Comparison of ENCODE assay signal across 13 cellular contexts in genomic region chr12:124387510-124387855, GRCh38.
DNase-seq lines count a peak whose midpoint lies in the region; ATAC-seq and TF ChIP-seq lines count a peak whose summit lies in the region.
"Had no signal": no experiment of that assay in that cellular context is flagged by ENCODE, and none has a peak within 500 bp of the region (broad histone marks: within the 10 kb centered on the region; RNA-seq: fewer than 3 reads in every experiment).

No MANE protein-coding gene starts in this region.

- ATAC-seq in RWPE2 (ENCODE audit: low read depth) (no peak), Right ventricle myocardium superior (ENCODE audit: poor library complexity) (peak; percentile 44)
- ATAC-seq: esophagus mucosa had no signal

- H3K27me3 ChIP-seq in RWPE2 (ENCODE audit: insufficient read depth, poor library complexity, severe bottlenecking) (no peaks in the 10 kb centered on the region), prostate gland (replicated peaks; ENCODE audit: insufficient read depth) (no peaks in the 10 kb centered on the region)

- no peak overlapping the region for H3K27ac Mint-ChIP-seq in glutamatergic neuron (ENCODE audit: unreplicated experiment)

- H3K4me1 ChIP-seq in RWPE2 (ENCODE audit: insufficient read depth, poor library complexity, severe bottlenecking) (peaks cover 51% of the 10 kb centered on the region), prostate gland (replicated peaks) (peaks cover 12% of the 10 kb centered on the region)

- H3K9me3 ChIP-seq in RWPE2 (ENCODE audit: severe bottlenecking) (no peaks in the 10 kb centered on the region), prostate gland (no peaks in the 10 kb centered on the region)

- TF ChIP-seq POLR2A in prostate gland (IDR thresholded peaks at IDR 0.05): no peak

- TF ChIP-seq CTCF in AG10803 (conservative IDR thresholded peaks at IDR 0.05; ENCODE audit: low read length) (no peak), RWPE2 (IDR thresholded peaks at IDR 0.05; ENCODE audit: poor library complexity, severe bottlenecking) (no peak), prostate gland (IDR thresholded peaks at IDR 0.05) (no peak), glutamatergic neuron (IDR thresholded peaks at IDR 0.05; ENCODE audit: partially characterized antibody, unreplicated experiment) (no peak)

- WGBS in prostate gland: 42% methylated on average over 22 of the region's 22 CpGs

- H3K4me3 Mint-ChIP-seq in glutamatergic neuron (ENCODE audit: unreplicated experiment): no peak overlapping the region
- H3K4me3 Mint-ChIP-seq: neural crest cell had no signal

- H3K4me1 Mint-ChIP-seq in glutamatergic neuron (ENCODE audit: low read depth, unreplicated experiment): peaks cover 24% of the 10 kb centered on the region

- in situ Hi-C loops in G401 (cut with HindIII; ENCODE audit: low sequenced_read_pairs): no loop called here

- H3K4me3 ChIP-seq in AG10803 (ENCODE audit: low read length): peak overlapping the region; percentile 87
- H3K4me3 ChIP-seq in RWPE2 (ENCODE audit: severe bottlenecking): peak overlapping the region; percentile 57
- H3K4me3 ChIP-seq in prostate gland: peak overlapping the region; percentile 40 to 49

- H3K36me3 ChIP-seq in RWPE2 (ENCODE audit: low read depth) (peaks cover 35% of the 10 kb centered on the region), prostate gland (peaks cover 3 to 23% of the 10 kb centered on the region in 2 donors)

- intact Hi-C loops in Right ventricle myocardium superior (cut with DNase I) (loop anchor here (5.0 to 10.0 kb wide), 3 partner anchors 35 to 377 kb away; no protein-coding TSS in a partner anchor), prostate gland (cut with DNase I) (no loop called here)

- DNase-seq in AG10803 (ENCODE audit: low read depth) (no peak), RWPE2 (ENCODE audit: low spot score) (no peak), Right ventricle myocardium superior (peak; percentile 80), prostate gland (ENCODE audit: low spot score) (no peak), glutamatergic neuron (no peak), GM19238 (ENCODE audit: insufficient read length, low spot score) (no peak), G401 (ENCODE audit: low spot score) (no peak), UCSD-AML1 (lab: John Stamatoyannopoulos, UW; ENCODE audit: unreplicated experiment) (no peak)
- DNase-seq: activated effector memory CD4-positive, alpha-beta T cell treated with Interleukin-2 at 50 U/mL for 16 hours; HCEC 1CT; NCI-H524 treated with DMSO at 0.1 percent for 48 hours had no signal

- peaks cover 17% of the 10 kb centered on the region for H3K9me3 Mint-ChIP-seq in glutamatergic neuron (ENCODE audit: unreplicated experiment)
- H3K9me3 Mint-ChIP-seq: neural crest cell had no signal

- H3K27ac ChIP-seq in RWPE2 (ENCODE audit: poor library complexity, severe bottlenecking) (peak overlapping the region; percentile 99), prostate gland (peak overlapping the region; percentile 93 to 95)

- peaks cover 13% of the 10 kb centered on the region for H3K27me3 Mint-ChIP-seq in glutamatergic neuron (ENCODE audit: unreplicated experiment)

- H3K36me3 Mint-ChIP-seq in glutamatergic neuron (ENCODE audit: unreplicated experiment): peaks cover 5% of the 10 kb centered on the region
